In genomic region chr11:94785509-94785908, GRCh38 we compare ENCODE assay signal across 1 cellular context.
TF ChIP-seq lines count a peak whose summit lies in the region.

No MANE protein-coding gene starts in this region.

TF ChIP-seq in K562, 482 proteins besides CTCF, POLR2A, EP300 and RAD21:
- TF ChIP-seq MTF1 (CRISPR knock-in tag; IDR thresholded peaks at IDR 0.05; ENCODE audit: borderline replicate concordance), result no peak
- peak; percentile 68 for TF ChIP-seq PKNOX1 (IDR thresholded peaks at IDR 0.05)
- TF ChIP-seq NR3C1 (CRISPR knock-in tag; IDR thresholded peaks at IDR 0.05), result no peak
